In the genomic region with DNA sequence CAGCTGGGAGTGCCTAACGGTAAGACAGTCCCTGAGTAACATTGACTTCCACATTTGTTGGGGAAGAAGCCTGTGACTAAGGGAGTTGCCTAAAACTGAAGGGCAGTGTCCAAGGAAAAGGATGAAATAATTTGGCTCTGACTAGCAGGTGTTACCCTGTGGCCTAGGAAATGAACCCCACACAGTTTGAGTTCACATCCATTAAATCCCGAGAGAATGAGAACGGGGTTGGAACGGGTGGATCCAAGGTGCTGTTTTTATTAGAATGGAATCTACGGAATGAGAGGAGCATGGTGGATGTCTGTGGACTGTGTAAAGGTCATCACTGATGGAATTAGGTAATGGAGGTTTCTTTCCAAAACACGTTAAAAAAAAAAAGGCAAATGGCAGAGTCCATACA, we compare ENCODE assay signal across 25 cellular contexts.
"Had no signal": no experiment of that assay in that cellular context is flagged by ENCODE, and none has a peak within 500 bp of the region (broad histone marks: within the 10 kb centered on the region; RNA-seq: fewer than 3 reads in every experiment).

No MANE protein-coding gene starts in this region.

- ATAC-seq: activated CD4-positive, CD25-positive, alpha-beta regulatory T cell treated with anti-CD3 and anti-CD28 coated beads, Interleukin-2, amount 50 U/mL, for 24 hours; activated CD8-positive, alpha-beta T cell treated with anti-CD3 and anti-CD28 coated beads for 36 hours; activated T-cell treated with anti-CD3 and anti-CD28 coated beads, Interleukin-2, amount 50 U/mL, for 72 hours; Right ventricle myocardium inferior had no signal

- H3K4me3 ChIP-seq: cardiac muscle cell, SJSA1 had no signal

- DNase-seq: activated CD4-positive, alpha-beta T cell treated with anti-CD3 and anti-CD28 coated beads for 4 hours; activated CD8-positive, alpha-beta memory T cell treated with anti-CD3 and anti-CD28 coated beads, Interleukin-2, amount 50 U/mL, for 4 hours; activated CD8-positive, alpha-beta T cell treated with anti-CD3 and anti-CD28 coated beads for 36 hours; activated gamma-delta T cell treated with Interleukin-2 at 50 U/mL for 16 hours; activated naive CD4-positive, alpha-beta T cell treated with anti-CD3 and anti-CD28 coated beads, Interleukin-2, amount 10 ng/mL, durations not matched to agents 7 days and 5 days; activated naive CD8-positive, alpha-beta T cell treated with anti-CD3 and anti-CD28 coated beads for 36 hours; activated T-cell treated with anti-CD3 and anti-CD28 coated beads, Interleukin-2, amount 50 U/mL, for 72 hours; brain microvascular endothelial cell; cerebellar nuclear complex; Kasumi-1; NCI-H1092; NCI-H1417 treated with DMSO at 0.1 percent for 48 hours; NCI-H1694; NCI-H2029; NCI-H2107; NCI-H2171 treated with DMSO at 0.1 percent for 48 hours; NCI-H345; NCI-H510A; NCI-H526 treated with DMSO at 0.1 percent for 48 hours; OCI-M1; RPMI8226 had no signal

- H3K36me3 ChIP-seq: cardiac muscle cell had no signal

- H3K27ac ChIP-seq: brain microvascular endothelial cell, cardiac muscle cell, SJSA1 had no signal

- H3K9me3 ChIP-seq: SJSA1 had no signal

- H3K4me1 ChIP-seq: SJSA1 had no signal

- H3K27me3 ChIP-seq: brain microvascular endothelial cell, cardiac muscle cell, SJSA1 had no signal
